ENCODE assay signal across 9 cellular contexts in genomic region chr10:132335189-132336063, GRCh38. TPM values are rescaled to one million over a fixed set of nuclear protein-coding genes. Genes with fewer than 3 reads are reported as not detected.
A peak's percentile ranks its signal among the peaks of the same experiment; 100 is the strongest.
DNase-seq lines count a peak whose midpoint lies in the region; ATAC-seq and TF ChIP-seq lines count a peak whose summit lies in the region.
"Had no signal": no experiment of that assay in that cellular context is flagged by ENCODE, and none has a peak within 500 bp of the region (broad histone marks: within the 10 kb centered on the region; RNA-seq: fewer than 3 reads in every experiment).

No MANE protein-coding gene starts in this region.

- peaks cover 3% of the 10 kb centered on the region; the same call in 1 of the 2 replicates for H3K36me3 ChIP-seq in WERI-Rb-1
- peaks cover 0 to 31% (median 0%) of the 10 kb centered on the region in 4 donors for H3K36me3 ChIP-seq in sigmoid colon

- 62 to 84% methylated on average over 14 of the region's 14 CpGs for WGBS in sigmoid colon, 2 donors

- H3K4me3 ChIP-seq in WERI-Rb-1 (ENCODE audit: low read depth, low read length): no peak overlapping the region
- no peak overlapping the region for H3K4me3 ChIP-seq in sigmoid colon

- H3K9me3 ChIP-seq in WERI-Rb-1 (ENCODE audit: severe bottlenecking) (no peaks in the 10 kb centered on the region), sigmoid colon (no peaks in the 10 kb centered on the region)

- H3K27me3 ChIP-seq in WERI-Rb-1 (ENCODE audit: insufficient read depth, low read depth, severe bottlenecking): no peaks in the 10 kb centered on the region
- H3K27me3 ChIP-seq in sigmoid colon: no peaks in the 10 kb centered on the region
- H3K27me3 ChIP-seq: dorsolateral prefrontal cortex had no signal

- peaks cover 0 to 22% (median 18%) of the 10 kb centered on the region in 4 donors for H3K4me1 ChIP-seq in sigmoid colon

- DNase-seq in WERI-Rb-1 (peak; percentile 60), sigmoid colon (peak; percentile 74), DMS 273 treated with DMSO at 0.1 percent for 48 hours (lab: John Stamatoyannopoulos, UW) (no peak)
- no peak for DNase-seq in stimulated activated CD4-positive, alpha-beta T cell treated with anti-CD3 and anti-CD28 coated beads, Interleukin-2, amount 100 ng/mL, for 48 hours
- no peak for DNase-seq in effector CD8-positive, alpha-beta T cell (lab: John Stamatoyannopoulos, UW)

- no peak for TF ChIP-seq EP300 in sigmoid colon (IDR thresholded peaks at IDR 0.05)

- TF ChIP-seq CTCF in WERI-Rb-1 (IDR thresholded peaks at IDR 0.05; ENCODE audit: low read depth, low read length) (no peak), sigmoid colon (IDR thresholded peaks at IDR 0.05) (no peak)

- H3K27ac ChIP-seq in WERI-Rb-1 (no peak overlapping the region), sigmoid colon (peak overlapping the region in 3 of 4 donors; percentile 5 to 35 (median 31))

- ATAC-seq in GM18870 (IDR thresholded peaks at IDR 0.05; ENCODE audit: unreplicated experiment) (peak; percentile 63), HG03045 (IDR thresholded peaks at IDR 0.05; ENCODE audit: unreplicated experiment) (peak; percentile 37), HG03457 (IDR thresholded peaks at IDR 0.05; ENCODE audit: unreplicated experiment) (no peak)

- intact Hi-C loops in sigmoid colon (cut with DNase I): loop anchor here (10.0 kb wide), 1 partner anchor 969 kb away; the partner anchor contains the start of genes TUBGCP2 and ZNF511

- no peak for TF ChIP-seq POLR2A in sigmoid colon (IDR thresholded peaks at IDR 0.05)

RNA-seq across cellular contexts. Expression of gene LRRC27, which starts 3.4 kb away (rescaled TPM):
- 10 to 100 TPM in 1 of 4 donors, 1 to 10 TPM in 3; 6.1 to 15.5 (median 8.1) TPM for total RNA-seq in sigmoid colon
- polyA plus RNA-seq in sigmoid colon: 1 to 10 TPM; 1.4 to 6.2 (median 1.8) TPM

RNA-seq across cellular contexts. Expression of gene STK32C, which starts 27.7 kb away (rescaled TPM):
- total RNA-seq in sigmoid colon: 1 to 10 TPM; 4.3 to 8.4 (median 6.1) TPM
- polyA plus RNA-seq in sigmoid colon: 10 to 100 TPM; 10.4 to 12.8 (median 12.6) TPM

Comparison
In these comparisons a context has a peak if more than half of its experiments do, and no peak if none do; other contexts are left out.
1. DNase-seq: peak in WERI-Rb-1 (single experiment) and sigmoid colon (single experiment); none in stimulated activated CD4-positive, alpha-beta T cell treated with anti-CD3 and anti-CD28 coated beads, Interleukin-2, amount 100 ng/mL, for 48 hours (0 of 2), DMS 273 treated with DMSO at 0.1 percent for 48 hours (single experiment) and effector CD8-positive, alpha-beta T cell (single experiment).